In genomic region chr10:714214-714613, GRCh38 we compare ENCODE assay signal across 10 cellular contexts.
"Had no signal": no experiment of that assay in that cellular context is flagged by ENCODE, and none has a peak within 500 bp of the region (broad histone marks: within the 10 kb centered on the region; RNA-seq: fewer than 3 reads in every experiment).

No MANE protein-coding gene starts in this region.

- H2AFZ ChIP-seq: GM23248, GM23338 had no signal

- H3K4me2 ChIP-seq: GM23338 had no signal

- H3K36me3 ChIP-seq: HAP-1 had no signal

- H3K27ac ChIP-seq: GM23248 had no signal

- H3K4me3 ChIP-seq: GM23248, GM23338, HAP-1 had no signal

- DNase-seq: GM23248, GOT3, H7, H9, HCEC 1CT, HFFc6 had no signal

- H3K4me1 Mint-ChIP-seq: GM23338, H9 had no signal

- H3K4me3 Mint-ChIP-seq: GM23338, H9, HFFc6 had no signal

- FAIRE-seq: H54 had no signal

- ATAC-seq: GM23338, HCT116 had no signal

- H3K9ac ChIP-seq: GM23248 had no signal

- H3K4me1 ChIP-seq: HAP-1 had no signal

- H3K27ac Mint-ChIP-seq: GM23338, H9, HFFc6 had no signal
